ENCODE assay signal across 8 cellular contexts in genomic region chr20:47785321-47785899, GRCh38. TPM values are rescaled to one million over a fixed set of nuclear protein-coding genes. Genes with fewer than 3 reads are reported as not detected.
DNase-seq lines count a peak whose midpoint lies in the region; ATAC-seq and TF ChIP-seq lines count a peak whose summit lies in the region.

Gene SULF2 (minus strand): TSS chr20:47785481. CDS start chr20:47757363, 28,118 bp downstream.

- ATAC-seq in lung (ENCODE audit: insufficient read depth, low FRiP score) = no peak
- no peak for ATAC-seq in HG03342 (IDR thresholded peaks at IDR 0.05; ENCODE audit: unreplicated experiment)
- ATAC-seq in HG02870 (IDR thresholded peaks at IDR 0.05; ENCODE audit: unreplicated experiment) = no peak

- H3K4me2 ChIP-seq in BLaER1 treated with 17β-estradiol and CSF1 and Interleukin-3, amounts not matched to agents 10 nM and 100 nM = peak within 1 kb of the TSS; percentile 87 to 99 (median 94)

- peaks cover 17 to 35% (median 23%) of the 10 kb centered on the region in 10 experiments; a peak in 19 of 20 replicates for H3K4me1 ChIP-seq in BLaER1 treated with 17β-estradiol and CSF1 and Interleukin-3, amounts not matched to agents 10 nM and 100 nM
- H3K4me1 ChIP-seq in lung (ENCODE audit: control insufficient read depth in 2 of 2, insufficient read depth in 2 of 2, low read length in 2 of 2) = peaks cover 0 to 9% of the 10 kb centered on the region in 2 donors
- H3K4me1 ChIP-seq in transverse colon = peaks cover 6 to 35% (median 18%) of the 10 kb centered on the region in 4 donors

- in situ Hi-C loops in transverse colon (cut with MboI; ENCODE audit: low pct_ligation_motif_present in 1 of 4, low pct_unique_long_range_greater_than_20kb in 1 of 4, low sequenced_read_pairs in 3 of 4) = loop anchor here (10.0 kb wide), 2 partner anchors 829 to 839 kb away; no protein-coding TSS in a partner anchor

- peak within 1 kb of the TSS; percentile 29 to 76 (median 67); a peak in 17 of 22 replicates for H3K27ac ChIP-seq in BLaER1 treated with 17β-estradiol and CSF1 and Interleukin-3, amounts not matched to agents 10 nM and 100 nM
- H3K27ac ChIP-seq in dorsolateral prefrontal cortex (peak within 1 kb of the TSS in 47 of 59 donors; percentile 4 to 81 (median 60)), lung (ENCODE audit: low read depth in 1 of 2, low read length in 1 of 2) (peak within 1 kb of the TSS; percentile 55 to 77), transverse colon (peak within 1 kb of the TSS; percentile 86 to 90 (median 88))

- peak within 1 kb of the TSS; percentile 60 to 83 (median 75) for H3K9ac ChIP-seq in BLaER1 treated with 17β-estradiol and CSF1 and Interleukin-3, amounts not matched to agents 10 nM and 100 nM

- H3K27me3 ChIP-seq in BLaER1 treated with 17β-estradiol and CSF1 and Interleukin-3, amounts not matched to agents 10 nM and 100 nM = peaks cover 47 to 92% (median 79%) of the 10 kb centered on the region in 11 experiments
- H3K27me3 ChIP-seq in dorsolateral prefrontal cortex (peaks cover 0 to 44% (median 11%) of the 10 kb centered on the region in 45 donors), lung (ENCODE audit: control insufficient read depth, insufficient read depth) (peaks cover 2% of the 10 kb centered on the region), transverse colon (no peaks in the 10 kb centered on the region)

- H3K36me3 ChIP-seq in BLaER1 treated with 17β-estradiol and CSF1 and Interleukin-3, amounts not matched to agents 10 nM and 100 nM = no peaks in the 10 kb centered on the region
- H3K36me3 ChIP-seq in lung (ENCODE audit: control insufficient read depth in 2 of 2, insufficient read depth in 2 of 2, low read length in 2 of 2) (no peaks in the 10 kb centered on the region), transverse colon (no peaks in the 10 kb centered on the region)

- no peak for TF ChIP-seq POLR2A in transverse colon (IDR thresholded peaks at IDR 0.05)

- 1% methylated on average over 30 to 90 of the region's 90 CpGs for WGBS in lung, 2 donors
- WGBS in transverse colon (ENCODE audit: low coverage in 1 of 2), 2 donors = 1% methylated on average over 28 of the region's 90 CpGs; no CpG with 5 or more reads in 1 of the 2 donors

- no peak for TF ChIP-seq CTCF in dorsolateral prefrontal cortex (IDR thresholded peaks at IDR 0.05 in 54 of 56, conservative IDR thresholded peaks at IDR 0.05 in 2 of 56; ENCODE audit: low read depth in 1 of 56, partially characterized antibody in 56 of 56)
- TF ChIP-seq CTCF in lung (IDR thresholded peaks at IDR 0.05; ENCODE audit: control extremely low read depth, extremely low read depth) = no peak
- TF ChIP-seq CTCF in transverse colon (IDR thresholded peaks at IDR 0.05) = no peak

- no peaks in the 10 kb centered on the region for H3K9me3 ChIP-seq in BLaER1 treated with 17β-estradiol and CSF1 and Interleukin-3, amounts not matched to agents 10 nM and 100 nM (replicated peaks in 1 of 11)
- peaks cover 0 to 2% of the 10 kb centered on the region in 2 donors for H3K9me3 ChIP-seq in lung (ENCODE audit: control insufficient read depth in 2 of 2, insufficient read depth in 1 of 2, low read length in 1 of 2)
- no peaks in the 10 kb centered on the region for H3K9me3 ChIP-seq in transverse colon

- DNase-seq in M059J (ENCODE audit: low read depth) (peak; percentile 53), dorsolateral prefrontal cortex (no peak), lung (ENCODE audit: low spot score) (no peak), transverse colon (peak; percentile 76), amniotic stem cell (lab: John Stamatoyannopoulos, UW) (no peak)

- peaks cover 0 to 37% (median 19%) of the 10 kb centered on the region in 11 experiments; a peak in 13 of 22 replicates for H4K20me1 ChIP-seq in BLaER1 treated with 17β-estradiol and CSF1 and Interleukin-3, amounts not matched to agents 10 nM and 100 nM

- TF ChIP-seq EP300 in transverse colon (IDR thresholded peaks at IDR 0.05; ENCODE audit: low read depth) = no peak

- intact Hi-C loops in dorsolateral prefrontal cortex (cut with DNase I) = loop anchor here (5.0 to 10.0 kb wide), 2 partner anchors 58 to 111 kb away; no protein-coding TSS in a partner anchor
- intact Hi-C loops in transverse colon (cut with DNase I; ENCODE audit: low total_unique reads) = loop anchor here (10.0 kb wide), 1 partner anchor 111 kb away; no protein-coding TSS in a partner anchor

- H3K4me3 ChIP-seq in BLaER1 treated with 17β-estradiol and CSF1 and Interleukin-3, amounts not matched to agents 10 nM and 100 nM = peak within 1 kb of the TSS; percentile 51 to 74 (median 63)
- H3K4me3 ChIP-seq in dorsolateral prefrontal cortex = peak within 1 kb of the TSS; percentile 36 to 73 (median 61)
- H3K4me3 ChIP-seq in lung = peak within 1 kb of the TSS; percentile 50
- H3K4me3 ChIP-seq in transverse colon = peak within 1 kb of the TSS; percentile 61 to 75 (median 62)

RNA-seq across cellular contexts. Expression of gene SULF2, which starts in this region (rescaled TPM):
- total RNA-seq in M059J (2014; rRNA removed; shearing (Covaris generic)) = 104 and 140 TPM in 2 replicates
- total RNA-seq in dorsolateral prefrontal cortex (10 to 100 TPM; 30.3 to 95.1 (median 57.4) TPM), lung (10 to 100 TPM; 20.4 to 42.4 TPM), transverse colon (100 to 1,000 TPM; 103 to 257 (median 191) TPM)
- 10 to 100 TPM; 17.7 to 26.8 TPM for polyA plus RNA-seq in lung

Comparison
In these comparisons a context has a peak if more than half of its experiments do, and no peak if none do; other contexts are left out.
1. DNase-seq: peak in M059J (single experiment) and transverse colon (single experiment); none in dorsolateral prefrontal cortex (0 of 10), lung (single experiment) and amniotic stem cell (single experiment).
2. Peak in every context shown above with its lines, with median percentiles within 50 percentile points of each other: H3K27ac ChIP-seq and H3K4me3 ChIP-seq.